Comparison of ENCODE assay signal across 26 cellular contexts in genomic region chr4:17966312-17966711, GRCh38.
"Had no signal": no experiment of that assay in that cellular context is flagged by ENCODE, and none has a peak within 500 bp of the region (broad histone marks: within the 10 kb centered on the region; RNA-seq: fewer than 3 reads in every experiment).

No MANE protein-coding gene starts in this region.

- H3K27me3 ChIP-seq: ascending aorta, brain microvascular endothelial cell, esophagus muscularis mucosa, foreskin keratinocyte, gastrocnemius medialis, heart left ventricle had no signal

- H3K9me3 ChIP-seq: ascending aorta, esophagus muscularis mucosa, gastrocnemius medialis, heart left ventricle had no signal

- H3K4me1 ChIP-seq: ascending aorta, esophagus muscularis mucosa had no signal

- H3K27ac ChIP-seq: ascending aorta, brain microvascular endothelial cell, coronary artery, esophagus muscularis mucosa, foreskin keratinocyte, gastrocnemius medialis, heart left ventricle, WERI-Rb-1 had no signal

- H3K36me3 ChIP-seq: brain microvascular endothelial cell, esophagus muscularis mucosa had no signal

- H3K4me3 ChIP-seq: ascending aorta, coronary artery, esophagus muscularis mucosa, gastrocnemius medialis, heart left ventricle had no signal

- ATAC-seq: activated CD4-positive, CD25-positive, alpha-beta regulatory T cell treated with anti-CD3 and anti-CD28 coated beads, Interleukin-2, amount 50 U/mL, for 24 hours; activated CD8-positive, alpha-beta T cell treated with anti-CD3 and anti-CD28 coated beads for 36 hours; activated naive CD4-positive, alpha-beta T cell treated with anti-CD3 and anti-CD28 coated beads, Interleukin-2, amount 50 U/mL, for 72 hours; activated T-cell treated with anti-CD3 and anti-CD28 coated beads, Interleukin-2, amount 50 U/mL, for 4 hours; effector memory CD8-positive, alpha-beta T cell; foreskin keratinocyte; gastrocnemius medialis; heart left ventricle had no signal

- DNase-seq: activated B cell treated with CpG ODN at 0.5 μM for 24 hours; activated CD4-positive, alpha-beta T cell treated with anti-CD3 and anti-CD28 coated beads for 48 hours; activated CD4-positive, alpha-beta T cell treated with anti-CD3 and anti-CD28 coated beads, Interleukin-2, amount 50 U/mL, for 1 hour; activated CD4-positive, alpha-beta T cell treated with anti-CD3 and anti-CD28 coated beads, Interleukin-2, amount 50 U/mL, for 48 hours; activated CD8-positive, alpha-beta memory T cell treated with anti-CD3 and anti-CD28 coated beads for 24 hours; activated CD8-positive, alpha-beta T cell treated with anti-CD3 and anti-CD28 coated beads for 36 hours; activated effector memory CD4-positive, alpha-beta T cell treated with anti-CD3 and anti-CD28 coated beads, Interleukin-2, amount 50 U/mL, for 16 hours; activated naive CD4-positive, alpha-beta T cell treated with anti-CD3 and anti-CD28 coated beads for 36 hours; activated naive CD8-positive, alpha-beta T cell treated with anti-CD3 and anti-CD28 coated beads, Interleukin-2, amount 10 ng/mL, durations not matched to agents 7 days and 5 days; activated T-cell treated with anti-CD3 and anti-CD28 coated beads, Interleukin-2, amount 50 U/mL, for 4 hours; brain microvascular endothelial cell; effector CD4-positive, alpha-beta T cell; effector memory CD8-positive, alpha-beta T cell; erythroblast; foreskin keratinocyte; gastrocnemius medialis; glutamatergic neuron; heart left ventricle; hypothalamus; T1000; WERI-Rb-1 had no signal
